1 cellular context compared by ENCODE assay signal in the genomic region with DNA sequence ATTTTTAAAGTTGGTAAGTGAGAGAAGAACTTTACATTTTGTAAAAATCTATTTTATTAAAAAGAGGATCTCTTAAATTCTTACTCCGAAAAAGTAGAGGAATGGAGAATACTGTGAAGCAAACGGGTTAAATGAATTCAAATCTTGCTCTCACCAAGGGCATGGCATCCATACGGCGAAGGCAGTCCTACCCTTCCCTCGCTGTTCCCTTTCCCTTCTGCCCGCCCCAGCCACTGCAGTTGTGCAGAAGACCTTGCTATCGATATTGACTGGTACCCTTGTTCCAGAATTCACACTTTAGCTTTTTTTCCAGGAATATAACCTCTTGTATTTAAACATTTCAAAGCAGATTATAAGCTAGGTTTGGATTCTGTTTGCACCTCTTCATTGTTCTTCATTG.
TF ChIP-seq lines count a peak whose summit lies in the region.

No MANE protein-coding gene starts in this region.

TF ChIP-seq in HCT116, 20 proteins besides CTCF, POLR2A, EP300 and RAD21:
- TF ChIP-seq ZBTB33 (IDR thresholded peaks at IDR 0.05; ENCODE audit: extremely low read depth, insufficient replicate concordance, low read length), result no peak
- TF ChIP-seq EZH2phosphoT487 (IDR thresholded peaks at IDR 0.05; ENCODE audit: borderline replicate concordance), result no peak
- TF ChIP-seq CBX3 (IDR thresholded peaks at IDR 0.05; ENCODE audit: low read depth), result no peak
- no peak for TF ChIP-seq TCF7L2 (IDR thresholded peaks at IDR 0.05; ENCODE audit: borderline replicate concordance, extremely low read depth, insufficient read depth, insufficient read length)
- no peak for TF ChIP-seq YY1 (IDR thresholded peaks at IDR 0.05; ENCODE audit: extremely low read depth, insufficient replicate concordance, low read depth, low read length)
- TF ChIP-seq JUND (IDR thresholded peaks at IDR 0.05), result no peak
- no peak for TF ChIP-seq ZNF274 (IDR thresholded peaks at IDR 0.05; ENCODE audit: low read depth, low read length)
- TF ChIP-seq, protein P1, sequence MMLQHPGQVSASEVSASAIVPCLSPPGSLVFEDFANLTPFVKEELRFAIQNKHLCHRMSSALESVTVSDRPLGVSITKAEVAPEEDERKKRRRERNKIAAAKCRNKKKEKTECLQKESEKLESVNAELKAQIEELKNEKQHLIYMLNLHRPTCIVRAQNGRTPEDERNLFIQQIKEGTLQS (IDR thresholded peaks at IDR 0.05), result no peak
- TF ChIP-seq EGR1 (IDR thresholded peaks at IDR 0.05; ENCODE audit: low read depth), result no peak
- TF ChIP-seq, protein P2, sequence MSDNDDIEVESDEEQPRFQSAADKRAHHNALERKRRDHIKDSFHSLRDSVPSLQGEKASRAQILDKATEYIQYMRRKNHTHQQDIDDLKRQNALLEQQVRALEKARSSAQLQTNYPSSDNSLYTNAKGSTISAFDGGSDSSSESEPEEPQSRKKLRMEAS (IDR thresholded peaks at IDR 0.05), result no peak
- no peak for TF ChIP-seq POLR2AphosphoS5 (IDR thresholded peaks at IDR 0.05; ENCODE audit: low read depth, low read length)
- no peak for TF ChIP-seq SP1 (IDR thresholded peaks at IDR 0.05; ENCODE audit: low read depth)
